ENCODE assay signal across 8 cellular contexts in the genomic region with DNA sequence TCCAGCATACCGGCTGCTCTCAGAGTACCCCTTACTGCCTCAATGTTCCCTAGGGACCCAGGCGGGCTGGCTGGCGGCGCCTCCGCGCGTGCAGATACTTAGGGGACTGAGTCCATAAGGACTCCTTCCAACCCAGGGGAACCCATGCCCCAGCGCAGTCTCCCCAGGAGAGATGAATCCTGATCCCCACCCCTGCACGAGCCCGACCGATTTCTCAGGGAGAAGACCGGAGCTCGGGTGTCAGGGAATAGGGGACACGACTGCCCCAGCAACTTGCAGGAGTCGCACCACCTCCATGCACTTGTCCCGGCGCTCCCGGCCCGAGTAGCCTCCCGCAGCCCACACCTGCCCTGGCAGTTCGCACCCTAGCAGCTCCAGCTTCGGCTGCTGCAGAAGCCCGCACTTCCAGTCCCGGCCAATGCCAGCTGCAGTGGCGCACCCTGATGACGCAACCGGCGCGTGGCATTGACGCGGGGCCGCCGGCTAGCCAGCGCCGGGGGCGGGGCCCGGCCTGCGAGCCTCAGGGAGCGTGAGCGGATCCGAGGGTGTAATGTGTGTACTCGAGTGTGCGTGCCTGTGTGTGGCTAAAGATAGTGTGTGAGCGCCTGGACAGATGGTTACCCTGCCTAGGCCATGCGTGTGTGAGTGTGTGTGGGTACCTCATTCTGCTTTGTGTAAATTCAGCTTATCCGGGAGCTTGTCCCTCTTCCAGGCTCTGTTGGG. TPM values are rescaled to one million over a fixed set of nuclear protein-coding genes. Genes with fewer than 3 reads are reported as not detected.
A peak's percentile ranks its signal among the peaks of the same experiment; 100 is the strongest.
DNase-seq lines count a peak whose midpoint lies in the region; FAIRE-seq and TF ChIP-seq lines count a peak whose summit lies in the region.

A gene with protein sequence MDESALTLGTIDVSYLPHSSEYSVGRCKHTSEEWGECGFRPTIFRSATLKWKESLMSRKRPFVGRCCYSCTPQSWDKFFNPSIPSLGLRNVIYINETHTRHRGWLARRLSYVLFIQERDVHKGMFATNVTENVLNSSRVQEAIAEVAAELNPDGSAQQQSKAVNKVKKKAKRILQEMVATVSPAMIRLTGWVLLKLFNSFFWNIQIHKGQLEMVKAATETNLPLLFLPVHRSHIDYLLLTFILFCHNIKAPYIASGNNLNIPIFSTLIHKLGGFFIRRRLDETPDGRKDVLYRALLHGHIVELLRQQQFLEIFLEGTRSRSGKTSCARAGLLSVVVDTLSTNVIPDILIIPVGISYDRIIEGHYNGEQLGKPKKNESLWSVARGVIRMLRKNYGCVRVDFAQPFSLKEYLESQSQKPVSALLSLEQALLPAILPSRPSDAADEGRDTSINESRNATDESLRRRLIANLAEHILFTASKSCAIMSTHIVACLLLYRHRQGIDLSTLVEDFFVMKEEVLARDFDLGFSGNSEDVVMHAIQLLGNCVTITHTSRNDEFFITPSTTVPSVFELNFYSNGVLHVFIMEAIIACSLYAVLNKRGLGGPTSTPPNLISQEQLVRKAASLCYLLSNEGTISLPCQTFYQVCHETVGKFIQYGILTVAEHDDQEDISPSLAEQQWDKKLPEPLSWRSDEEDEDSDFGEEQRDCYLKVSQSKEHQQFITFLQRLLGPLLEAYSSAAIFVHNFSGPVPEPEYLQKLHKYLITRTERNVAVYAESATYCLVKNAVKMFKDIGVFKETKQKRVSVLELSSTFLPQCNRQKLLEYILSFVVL (minus strand): TSS at position 437 of the 723 bp plus-strand sequence. CDS start 1,981 bp downstream, outside the sequence.

- FAIRE-seq in H54 (lab: Jason Lieb, UNC) = peak; percentile 82

- DNase-seq in H54 (ENCODE audit: insufficient read length, low spot score) (peak; percentile 87), M059J (ENCODE audit: low read depth) (peak; percentile 82), SJSA1 (ENCODE audit: low read depth in 1 of 2, low spot score in 2 of 2) (peak; percentile 92 to 95), germinal center (ENCODE audit: low spot score) (peak; percentile 93), nucleus accumbens (lab: John Stamatoyannopoulos, UW) (peak; percentile 53 to 97 (median 91)), superior temporal gyrus (ENCODE audit: extremely low spot score) (peak; percentile 93)
- DNase-seq in activated naive CD4-positive, alpha-beta T cell treated with anti-CD3 and anti-CD28 coated beads for 36 hours = peak; percentile 97

- CTCF ChIA-PET in activated naive CD4-positive, alpha-beta T cell treated with anti-CD3 and anti-CD28 coated beads for 36 hours (lab: Charles Lee) = interaction anchor here (0.8 to 3.2 kb wide), 6 partner anchors 46 to 288 kb away, joined by 3 to 14 read pairs (median 4); no protein-coding TSS in a partner anchor

- H3K4me1 ChIP-seq in ES-I3 (ENCODE audit: insufficient read depth, low read length) (no peaks in the 10 kb centered on the region), SJSA1 (replicated peaks) (peaks cover 12% of the 10 kb centered on the region)

- no peaks in the 10 kb centered on the region for H3K9me3 ChIP-seq in ES-I3 (ENCODE audit: control insufficient read depth, insufficient read depth, low read length)
- peaks cover 3% of the 10 kb centered on the region; the same call in 1 of the 2 replicates for H3K9me3 ChIP-seq in SJSA1 (replicated peaks)

- H3K27me3 Mint-ChIP-seq in activated naive CD4-positive, alpha-beta T cell treated with anti-CD3 and anti-CD28 coated beads for 36 hours (ENCODE audit: low read depth) = no peaks in the 10 kb centered on the region

- peaks cover 7% of the 10 kb centered on the region for H3K9me3 Mint-ChIP-seq in activated naive CD4-positive, alpha-beta T cell treated with anti-CD3 and anti-CD28 coated beads for 36 hours

- no peaks in the 10 kb centered on the region for H3K27me3 ChIP-seq in SJSA1 (replicated peaks)

- H3K27ac Mint-ChIP-seq in activated naive CD4-positive, alpha-beta T cell treated with anti-CD3 and anti-CD28 coated beads for 36 hours = peak within 1 kb of the TSS; percentile 74

- H3K4me1 Mint-ChIP-seq in activated naive CD4-positive, alpha-beta T cell treated with anti-CD3 and anti-CD28 coated beads for 36 hours (ENCODE audit: low read depth) = peaks cover 20% of the 10 kb centered on the region

- H3K4me3 ChIP-seq in SJSA1 = peak within 1 kb of the TSS; percentile 80

- TF ChIP-seq POLR2A in H54 (IDR thresholded peaks at IDR 0.05; ENCODE audit: low read depth, low read length) = peak; percentile 97

- H3K36me3 Mint-ChIP-seq in activated naive CD4-positive, alpha-beta T cell treated with anti-CD3 and anti-CD28 coated beads for 36 hours (ENCODE audit: low read depth) = peaks cover 7% of the 10 kb centered on the region

- intact Hi-C loops in activated naive CD4-positive, alpha-beta T cell treated with anti-CD3 and anti-CD28 coated beads for 36 hours (cut with micrococcal nuclease) = loop anchor here (1.0 to 5.0 kb wide), 7 partner anchors 132 to 1570 kb away; a partner anchor contains a TSS

- H3K36me3 ChIP-seq in ES-I3 (ENCODE audit: insufficient read depth, low read length) (peaks cover 3% of the 10 kb centered on the region; the same call in 1 of the 2 replicates), SJSA1 (peaks cover 19% of the 10 kb centered on the region)

- peak within 1 kb of the TSS; percentile 58 for H3K9ac ChIP-seq in ES-I3 (ENCODE audit: low read depth, low read length)

- H3K4me3 Mint-ChIP-seq in activated naive CD4-positive, alpha-beta T cell treated with anti-CD3 and anti-CD28 coated beads for 36 hours = peak within 1 kb of the TSS; percentile 85

- peak within 1 kb of the TSS; percentile 56 for H3K27ac ChIP-seq in SJSA1

RNA-seq across cellular contexts. Expression of the gene that starts here (rescaled TPM):
- total RNA-seq in M059J (2014; rRNA removed; shearing (Covaris generic)) = 8.6 and 13.0 TPM in 2 replicates
- 13.8 and 17.1 TPM in 2 replicates for total RNA-seq in SJSA1 (2014; rRNA removed; shearing (Covaris generic))
- total RNA-seq in activated naive CD4-positive, alpha-beta T cell treated with anti-CD3 and anti-CD28 coated beads for 36 hours = 1 to 10 TPM; 7.3 to 8.1 TPM

Comparison
In these comparisons a context has a peak if more than half of its experiments do, and no peak if none do; other contexts are left out.
1. Peak in every context shown above with its lines: DNase-seq, H3K4me3 ChIP-seq and H3K27ac ChIP-seq.